ENCODE assay signal across 23 cellular contexts in the genomic region with DNA sequence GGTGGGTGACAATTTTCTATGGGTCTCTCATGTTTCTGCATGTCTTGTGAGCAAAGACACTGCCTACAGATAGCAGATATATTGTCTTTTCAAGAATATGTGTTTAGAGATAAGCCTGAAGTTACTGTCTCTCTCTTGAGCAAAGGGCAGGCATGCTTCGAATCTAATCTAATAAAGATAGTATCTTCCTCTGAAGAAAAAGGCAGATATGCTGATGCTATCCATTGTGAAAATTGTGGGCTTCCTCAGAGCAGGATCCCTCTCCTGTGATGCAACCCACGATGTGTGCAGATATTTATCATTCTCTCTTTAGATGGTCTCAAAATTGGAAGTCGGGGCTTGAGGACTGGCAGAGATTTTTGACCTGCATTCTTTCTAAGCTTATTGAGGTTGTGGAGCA.
"Had no signal": no experiment of that assay in that cellular context is flagged by ENCODE, and none has a peak within 500 bp of the region (broad histone marks: within the 10 kb centered on the region; RNA-seq: fewer than 3 reads in every experiment).

No MANE protein-coding gene starts in this region.

- H3K9me3 ChIP-seq: adrenal gland, body of pancreas had no signal

- H3K27ac Mint-ChIP-seq: activated CD4-positive, alpha-beta T cell treated with anti-CD3 and anti-CD28 coated beads for 36 hours; activated CD8-positive, alpha-beta T cell treated with anti-CD3 and anti-CD28 coated beads for 36 hours; activated naive CD4-positive, alpha-beta T cell treated with anti-CD3 and anti-CD28 coated beads for 36 hours; activated naive CD4-positive, alpha-beta T cell treated with anti-CD3 and anti-CD28 coated beads, Interleukin-2, amount 50 U/mL, for 24 hours; activated naive CD8-positive, alpha-beta T cell treated with anti-CD3 and anti-CD28 coated beads for 36 hours; activated naive CD8-positive, alpha-beta T cell treated with anti-CD3 and anti-CD28 coated beads, Interleukin-2, amount 50 U/mL, for 24 hours; activated T-helper 17 cell treated with anti-CD3 and anti-CD28 coated beads, Interleukin-2, amount 50 U/mL, for 72 hours had no signal

- H3K27me3 Mint-ChIP-seq: activated CD8-positive, alpha-beta T cell treated with anti-CD3 and anti-CD28 coated beads for 36 hours; activated naive CD4-positive, alpha-beta T cell treated with anti-CD3 and anti-CD28 coated beads, Interleukin-2, amount 50 U/mL, for 24 hours; activated naive CD8-positive, alpha-beta T cell treated with anti-CD3 and anti-CD28 coated beads, Interleukin-2, amount 50 U/mL, for 24 hours; activated T-helper 17 cell treated with anti-CD3 and anti-CD28 coated beads, Interleukin-2, amount 50 U/mL, for 72 hours had no signal

- H3K36me3 ChIP-seq: adrenal gland, heart left ventricle had no signal

- ATAC-seq: activated CD4-positive, alpha-beta T cell treated with anti-CD3 and anti-CD28 coated beads for 36 hours; activated CD8-positive, alpha-beta T cell treated with anti-CD3 and anti-CD28 coated beads for 36 hours; activated naive CD8-positive, alpha-beta T cell treated with anti-CD3 and anti-CD28 coated beads, Interleukin-2, amount 50 U/mL, for 24 hours; activated T-cell treated with anti-CD3 and anti-CD28 coated beads, Interleukin-2, amount 50 U/mL, for 4 hours; activated T-helper 17 cell treated with anti-CD3 and anti-CD28 coated beads, Interleukin-2, amount 50 U/mL, for 72 hours; body of pancreas; esophagus mucosa; heart left ventricle had no signal

- H3K27me3 ChIP-seq: adrenal gland, body of pancreas, heart left ventricle had no signal

- DNase-seq: activated CD4-positive, alpha-beta T cell treated with anti-CD3 and anti-CD28 coated beads for 36 hours; activated CD4-positive, alpha-beta T cell treated with anti-CD3 and anti-CD28 coated beads, Interleukin-2, amount 50 U/mL, for 1 hour; activated CD4-positive, alpha-beta T cell treated with anti-CD3 and anti-CD28 coated beads, Interleukin-2, amount 50 U/mL, for 48 hours; activated CD4-positive, CD25-positive, alpha-beta regulatory T cell; activated CD4-positive, CD25-positive, alpha-beta regulatory T cell treated with anti-CD3 and anti-CD28 coated beads, Interleukin-2, amount 50 U/mL, for 72 hours; activated CD8-positive, alpha-beta memory T cell treated with anti-CD3 and anti-CD28 coated beads for 24 hours; activated CD8-positive, alpha-beta T cell treated with anti-CD3 and anti-CD28 coated beads for 36 hours; activated effector memory CD4-positive, alpha-beta T cell treated with Interleukin-2 at 50 U/mL for 16 hours; activated naive CD4-positive, alpha-beta T cell treated with anti-CD3 and anti-CD28 coated beads for 36 hours; activated naive CD8-positive, alpha-beta T cell treated with anti-CD3 and anti-CD28 coated beads for 36 hours; activated naive CD8-positive, alpha-beta T cell treated with anti-CD3 and anti-CD28 coated beads, Interleukin-2, amount 50 U/mL, for 24 hours; activated T-cell treated with anti-CD3 and anti-CD28 coated beads, Interleukin-2, amount 50 U/mL, for 4 hours; adrenal gland; amygdala; aorta; body of pancreas; caudate nucleus; effector CD8-positive, alpha-beta T cell; heart left ventricle; T-helper 2 cell had no signal

- H3K4me3 ChIP-seq: adrenal gland, body of pancreas, heart left ventricle had no signal

- H3K27ac ChIP-seq: adrenal gland, body of pancreas, heart left ventricle had no signal

- H3K4me3 Mint-ChIP-seq: activated CD4-positive, alpha-beta T cell treated with anti-CD3 and anti-CD28 coated beads for 36 hours; activated CD8-positive, alpha-beta T cell treated with anti-CD3 and anti-CD28 coated beads for 36 hours; activated naive CD4-positive, alpha-beta T cell treated with anti-CD3 and anti-CD28 coated beads for 36 hours; activated naive CD4-positive, alpha-beta T cell treated with anti-CD3 and anti-CD28 coated beads, Interleukin-2, amount 50 U/mL, for 24 hours; activated naive CD8-positive, alpha-beta T cell treated with anti-CD3 and anti-CD28 coated beads for 36 hours; activated naive CD8-positive, alpha-beta T cell treated with anti-CD3 and anti-CD28 coated beads, Interleukin-2, amount 50 U/mL, for 24 hours; activated T-cell treated with anti-CD3 and anti-CD28 coated beads, Interleukin-2, amount 50 U/mL, for 4 hours; activated T-helper 17 cell treated with anti-CD3 and anti-CD28 coated beads, Interleukin-2, amount 50 U/mL, for 72 hours had no signal

- H3K9me3 Mint-ChIP-seq: activated naive CD4-positive, alpha-beta T cell treated with anti-CD3 and anti-CD28 coated beads, Interleukin-2, amount 50 U/mL, for 24 hours; activated T-helper 17 cell treated with anti-CD3 and anti-CD28 coated beads, Interleukin-2, amount 50 U/mL, for 72 hours had no signal

- H3K4me1 Mint-ChIP-seq: activated CD4-positive, alpha-beta T cell treated with anti-CD3 and anti-CD28 coated beads for 36 hours; activated naive CD8-positive, alpha-beta T cell treated with anti-CD3 and anti-CD28 coated beads for 36 hours; activated naive CD8-positive, alpha-beta T cell treated with anti-CD3 and anti-CD28 coated beads, Interleukin-2, amount 50 U/mL, for 24 hours had no signal

- H3K36me3 Mint-ChIP-seq: activated naive CD4-positive, alpha-beta T cell treated with anti-CD3 and anti-CD28 coated beads, Interleukin-2, amount 50 U/mL, for 24 hours; activated naive CD8-positive, alpha-beta T cell treated with anti-CD3 and anti-CD28 coated beads for 36 hours had no signal

- H3K4me1 ChIP-seq: adrenal gland, body of pancreas, heart left ventricle had no signal
